ENCODE assay signal across 1 cellular context in the genomic region with DNA sequence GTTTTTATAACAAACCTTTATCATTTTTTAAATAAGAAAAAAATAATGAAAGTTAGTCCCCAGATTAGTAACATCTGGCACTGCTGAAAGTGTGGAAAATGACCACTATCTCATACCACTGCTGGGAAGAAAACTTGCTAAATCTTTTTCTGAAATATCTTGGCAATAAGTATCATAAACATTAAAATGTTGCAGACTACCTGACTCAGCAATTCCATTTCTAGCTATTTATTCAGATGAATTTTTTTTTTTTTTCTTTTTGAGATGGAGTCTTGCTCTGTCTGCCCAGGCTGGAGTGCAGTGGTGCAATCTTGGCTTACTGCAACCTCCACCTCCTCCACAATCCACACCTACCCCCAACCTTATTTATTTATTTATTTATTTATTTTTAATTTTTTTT.
TF ChIP-seq lines count a peak whose summit lies in the region.

No MANE protein-coding gene starts in this region.

TF ChIP-seq in HCT116, 20 proteins besides CTCF, POLR2A, EP300 and RAD21 (continued from another document):
- TF ChIP-seq, protein P1, sequence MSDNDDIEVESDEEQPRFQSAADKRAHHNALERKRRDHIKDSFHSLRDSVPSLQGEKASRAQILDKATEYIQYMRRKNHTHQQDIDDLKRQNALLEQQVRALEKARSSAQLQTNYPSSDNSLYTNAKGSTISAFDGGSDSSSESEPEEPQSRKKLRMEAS (IDR thresholded peaks at IDR 0.05) = no peak
- TF ChIP-seq SP1 (IDR thresholded peaks at IDR 0.05; ENCODE audit: low read depth) = no peak
- TF ChIP-seq, protein P2, sequence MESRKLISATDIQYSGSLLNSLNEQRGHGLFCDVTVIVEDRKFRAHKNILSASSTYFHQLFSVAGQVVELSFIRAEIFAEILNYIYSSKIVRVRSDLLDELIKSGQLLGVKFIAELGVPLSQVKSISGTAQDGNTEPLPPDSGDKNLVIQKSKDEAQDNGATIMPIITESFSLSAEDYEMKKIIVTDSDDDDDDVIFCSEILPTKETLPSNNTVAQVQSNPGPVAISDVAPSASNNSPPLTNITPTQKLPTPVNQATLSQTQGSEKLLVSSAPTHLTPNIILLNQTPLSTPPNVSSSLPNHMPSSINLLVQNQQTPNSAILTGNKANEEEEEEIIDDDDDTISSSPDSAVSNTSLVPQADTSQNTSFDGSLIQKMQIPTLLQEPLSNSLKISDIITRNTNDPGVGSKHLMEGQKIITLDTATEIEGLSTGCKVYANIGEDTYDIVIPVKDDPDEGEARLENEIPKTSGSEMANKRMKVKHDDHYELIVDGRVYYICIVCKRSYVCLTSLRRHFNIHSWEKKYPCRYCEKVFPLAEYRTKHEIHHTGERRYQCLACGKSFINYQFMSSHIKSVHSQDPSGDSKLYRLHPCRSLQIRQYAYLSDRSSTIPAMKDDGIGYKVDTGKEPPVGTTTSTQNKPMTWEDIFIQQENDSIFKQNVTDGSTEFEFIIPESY (IDR thresholded peaks at IDR 0.05; ENCODE audit: extremely low read depth, insufficient replicate concordance, low read length) = no peak
- no peak for TF ChIP-seq POLR2AphosphoS5 (IDR thresholded peaks at IDR 0.05; ENCODE audit: low read depth, low read length)
TF ChIP-seq in HCT116: peak in this region for 0.
